8 cellular contexts compared by ENCODE assay signal in the genomic region with DNA sequence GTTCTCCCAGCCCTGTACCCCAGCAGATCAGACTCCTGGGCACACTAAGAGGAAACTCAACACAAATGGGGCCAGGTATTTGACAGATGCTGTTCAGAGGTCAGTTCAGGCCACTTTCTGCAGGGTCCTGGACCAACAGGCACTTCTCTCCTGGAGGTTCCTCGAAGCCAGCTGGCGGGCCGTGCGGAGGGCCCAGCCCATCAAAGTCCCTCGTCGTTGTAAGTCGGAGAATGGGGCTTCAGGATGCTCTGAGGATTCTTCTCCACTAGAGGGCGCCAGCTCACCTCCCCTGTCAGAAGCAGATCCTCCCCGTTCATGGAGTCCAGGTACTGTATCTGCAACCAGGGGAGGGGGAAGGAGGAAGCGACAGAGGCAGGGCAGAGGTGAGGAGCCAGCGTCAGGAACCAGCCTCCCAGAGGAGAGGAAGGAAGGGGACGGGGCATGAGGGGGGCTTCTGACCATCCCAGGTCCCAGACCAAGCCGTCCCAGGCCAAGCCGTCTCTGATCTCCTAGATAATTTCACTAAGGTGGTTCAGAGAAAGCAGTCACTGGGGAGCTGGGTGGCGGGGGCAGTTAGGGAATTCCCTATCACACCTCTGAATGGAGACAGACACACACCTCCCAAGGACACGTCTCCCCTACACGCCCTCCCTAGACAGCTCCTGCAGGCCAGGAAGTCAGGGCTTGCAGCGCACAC. TPM values are rescaled to one million over a fixed set of nuclear protein-coding genes. Genes with fewer than 3 reads are reported as not detected.
DNase-seq lines count a peak whose midpoint lies in the region; ATAC-seq, FAIRE-seq and TF ChIP-seq lines count a peak whose summit lies in the region.

No MANE protein-coding gene starts in this region.

- FAIRE-seq in K562 (lab: Jason Lieb, UNC): peak; percentile 88

- no peak overlapping the region for H3K4me3 ChIP-seq in HCT116 (replicated peaks in 1 of 2; ENCODE audit: low read depth in 1 of 2, low read length in 2 of 2)
- H3K4me3 ChIP-seq in K562: no peak overlapping the region
- peak overlapping the region; percentile 42 for H3K4me3 ChIP-seq in iPS-15b (ENCODE audit: low read depth, low read length)
- no peak overlapping the region for H3K4me3 ChIP-seq in spleen

- CTCF ChIA-PET in CD4-positive, alpha-beta T cell (lab: Charles Lee): interaction anchor here (0.6 to 1.6 kb wide), 20 partner anchors 9 to 938 kb away, joined by 3 to 12 read pairs (median 4); partner anchors contain the start of genes EDEM2, EIF6 and ERGIC3
- CTCF ChIA-PET in HCT116 (lab: Charles Lee): interaction anchor here (0.9 to 9.7 kb wide), 14 partner anchors 9 to 208 kb away, joined by 3 to 108 read pairs (median 8); partner anchors contain the start of genes EIF6 and FAM83C
- CTCF ChIA-PET in K562 (lab: Yijun Ruan, JAX; ENCODE audit: low intra/inter-chr PET ratio): interaction anchor here (0.6 to 2.2 kb wide), 8 partner anchors 25 to 469 kb away, joined by 3 to 12 read pairs (median 3); no protein-coding TSS in a partner anchor

- DNase-seq in CD4-positive, alpha-beta T cell: peak; percentile 66 to 80 (median 76)
- DNase-seq in HCT116 (ENCODE audit: low read depth, low spot score) (peak; percentile 82), NCI-H2107 treated with DMSO at 0.1 percent for 48 hours (lab: John Stamatoyannopoulos, UW; ENCODE audit: unreplicated experiment) (peak; percentile 78), UCSD-AML1 (lab: John Stamatoyannopoulos, UW; ENCODE audit: unreplicated experiment) (peak; percentile 62), K562 (ENCODE audit: extremely low read depth in 1 of 4, low spot score in 3 of 4) (peak; percentile 87 to 91 (median 90)), spleen (peak; percentile 89)

- H3K27ac ChIP-seq in CD4-positive, alpha-beta T cell (ENCODE audit: low read depth, low read length): no peak overlapping the region
- peak overlapping the region; percentile 94 for H3K27ac ChIP-seq in HCT116 (ENCODE audit: low read depth, low read length)
- H3K27ac ChIP-seq in K562 (ENCODE audit: extremely low read depth, low read depth, low read length): no peak overlapping the region
- H3K27ac ChIP-seq in spleen: no peak overlapping the region

- peaks cover 8% of the 10 kb centered on the region for H3K4me1 Mint-ChIP-seq in CD4-positive, alpha-beta T cell (ENCODE audit: low read depth)

- H3K4me3 Mint-ChIP-seq in CD4-positive, alpha-beta T cell: no peak overlapping the region

- WGBS in K562 (ENCODE audit: insufficient coverage, low coverage, missing lambda C conversion rate): 25% methylated on average over 18 of the region's 18 CpGs
- 22 to 56% (median 31%) methylated on average over 9 to 18 of the region's 18 CpGs for WGBS in spleen, 5 donors

- no peaks in the 10 kb centered on the region for H3K9me3 Mint-ChIP-seq in CD4-positive, alpha-beta T cell

- H3K4me2 ChIP-seq in HCT116 (ENCODE audit: low read length) (peak overlapping the region; percentile 73), K562 (ENCODE audit: insufficient read depth, low read length) (no peak overlapping the region; the same call in 1 of the 2 replicates)

- peaks cover 5% of the 10 kb centered on the region for H3K36me3 Mint-ChIP-seq in CD4-positive, alpha-beta T cell (ENCODE audit: low read depth)

- no peaks in the 10 kb centered on the region for H3K27me3 Mint-ChIP-seq in CD4-positive, alpha-beta T cell

- RAD21 ChIA-PET in HCT116 (lab: Charles Lee; ENCODE audit: low non-redundant PET in 1 of 2, low total read pairs in 2 of 2, uncharacterized antibody in 2 of 2, unreplicated experiment in 2 of 2): interaction anchor here (0.6 to 3.6 kb wide), 5 partner anchors 25 to 785 kb away, joined by 3 to 26 read pairs (median 4); partner anchors contain the start of gene CEP250 (in 1 of the 2)

- H3K27me3 ChIP-seq in CD4-positive, alpha-beta T cell (ENCODE audit: control insufficient read depth, insufficient read depth, low read length): no peaks in the 10 kb centered on the region
- H3K27me3 ChIP-seq in HCT116 (ENCODE audit: insufficient read depth, low read length): no peaks in the 10 kb centered on the region
- H3K27me3 ChIP-seq in K562 (ENCODE audit: control insufficient read depth in 2 of 2, insufficient read depth in 2 of 2, low read length in 2 of 2): no peaks in the 10 kb centered on the region
- H3K27me3 ChIP-seq in iPS-15b (ENCODE audit: control insufficient read depth, insufficient read depth, low read length): no peaks in the 10 kb centered on the region
- no peaks in the 10 kb centered on the region for H3K27me3 ChIP-seq in spleen (replicated peaks in 1 of 7)

- H3K9me1 ChIP-seq in K562 (ENCODE audit: control insufficient read depth, insufficient read depth, low read length): peaks cover 3% of the 10 kb centered on the region

- H3K4me1 ChIP-seq in HCT116 (ENCODE audit: control insufficient read depth in 1 of 2, insufficient read depth in 2 of 2, low read length in 2 of 2) (peaks cover 50 to 66% of the 10 kb centered on the region in 2 experiments), K562 (replicated peaks in 1 of 2; ENCODE audit: control insufficient read depth in 2 of 2, insufficient read depth in 2 of 2, low read length in 2 of 2) (peaks cover 17 to 18% of the 10 kb centered on the region in 2 experiments; a peak in 4 of 5 replicates), iPS-15b (ENCODE audit: control insufficient read depth, insufficient read depth, low read length) (peaks cover 2% of the 10 kb centered on the region), spleen (peaks cover 0 to 13% (median 7%) of the 10 kb centered on the region in 6 donors)

- H3K36me3 ChIP-seq in HCT116 (ENCODE audit: control insufficient read depth in 1 of 2, insufficient read depth in 2 of 2, low read length in 2 of 2) (0 out of 4 replicates have a peak, but pooled peaks cover 0 to 2% of the 10 kb centered on the region in 2 experiments), K562 (ENCODE audit: control insufficient read depth, insufficient read depth, low read length) (peaks cover 21% of the 10 kb centered on the region; the same call in 1 of the 3 replicates), iPS-15b (ENCODE audit: control insufficient read depth, insufficient read depth, low read length) (no peaks in the 10 kb centered on the region), spleen (peaks cover 0 to 51% (median 4%) of the 10 kb centered on the region in 6 donors)

- TF ChIP-seq EP300 in K562 (IDR thresholded peaks at IDR 0.05; ENCODE audit: low read length): no peak

- ATAC-seq in CD4-positive, alpha-beta T cell (ENCODE audit: poor library complexity): peak; percentile 98
- ATAC-seq in HCT116: peak; percentile 39
- peak; percentile 95 for ATAC-seq in K562
- no peak for ATAC-seq in GM21367 (IDR thresholded peaks at IDR 0.05; ENCODE audit: unreplicated experiment)

- in situ Hi-C loops in K562 (cut with MboI): loop anchor here (25.0 kb wide), 1 partner anchor 133 kb away; the partner anchor contains the start of gene GDF5

- TF ChIP-seq RAD21 in HCT116 (IDR thresholded peaks at IDR 0.05; ENCODE audit: low read depth) (no peak), K562 (CRISPR knock-in tag; conservative IDR thresholded peaks at IDR 0.05 in 1 of 2, IDR thresholded peaks at IDR 0.05 in 1 of 2) (peak; percentile 83 to 91)

- intact Hi-C loops in CD4-positive, alpha-beta T cell (cut with DNase I, micrococcal nuclease): loop anchor here (1.0 to 10.0 kb wide), 3 partner anchors 135 to 159 kb away; partner anchors contain the start of gene EDEM2 (in 1 of the 2)
- intact Hi-C loops in HCT116 (cut with micrococcal nuclease) (loop anchor here (1.0 to 2.0 kb wide), 2 partner anchors 25 to 135 kb away; partner anchors contain the start of gene GDF5), K562 (cut with micrococcal nuclease) (loop anchor here (1.0 kb wide), 1 partner anchor 25 kb away; no protein-coding TSS in a partner anchor), spleen (cut with DNase I; ENCODE audit: low total_unique reads) (loop anchor here (5.0 kb wide), 1 partner anchor 143 kb away; no protein-coding TSS in a partner anchor)

- H3K9ac ChIP-seq in HCT116 (ENCODE audit: low read length): peak overlapping the region; percentile 58
- peak overlapping the region in 1 of 2 experiments; percentile 38; a peak in 1 of 4 replicates for H3K9ac ChIP-seq in K562 (ENCODE audit: insufficient read depth in 1 of 2, low read depth in 2 of 2, low read length in 2 of 2)
- H3K9ac ChIP-seq in iPS-15b (ENCODE audit: low read depth, low read length): peak overlapping the region; percentile 76

- no peaks in the 10 kb centered on the region for H3K9me3 ChIP-seq in CD4-positive, alpha-beta T cell (ENCODE audit: control insufficient read depth, low read length)
- no peaks in the 10 kb centered on the region for H3K9me3 ChIP-seq in HCT116 (ENCODE audit: control insufficient read depth in 1 of 2, insufficient read depth in 1 of 2, low read depth in 1 of 2, low read length in 2 of 2)
- no peaks in the 10 kb centered on the region for H3K9me3 ChIP-seq in K562 (replicated peaks; ENCODE audit: control insufficient read depth, insufficient read depth, low read depth, low read length)
- no peaks in the 10 kb centered on the region for H3K9me3 ChIP-seq in iPS-15b (ENCODE audit: control insufficient read depth, insufficient read depth, low read length)
- no peaks in the 10 kb centered on the region for H3K9me3 ChIP-seq in spleen

- H3K79me2 ChIP-seq in HCT116 (ENCODE audit: insufficient read depth, low read length) (no peaks in the 10 kb centered on the region), K562 (ENCODE audit: control insufficient read depth, insufficient read depth, low read length) (no peaks in the 10 kb centered on the region)

- no peak overlapping the region for H2AFZ ChIP-seq in HCT116 (ENCODE audit: low read depth, low read length, poor library complexity, severe bottlenecking)
- H2AFZ ChIP-seq in K562 (ENCODE audit: low read depth, low read length): peak overlapping the region; percentile 71

- no peak for TF ChIP-seq POLR2A in HCT116 (IDR thresholded peaks at IDR 0.05; ENCODE audit: borderline replicate concordance, extremely low read depth, insufficient read depth, insufficient read length)
- no peak for TF ChIP-seq POLR2A in K562 (conservative IDR thresholded peaks at IDR 0.05)
- no peak for TF ChIP-seq POLR2A in spleen (IDR thresholded peaks at IDR 0.05)

- BruUV-seq in HCT116 (replicated peaks; lab: Mats Ljungman, UMichigan): no TSS peak
- no TSS peak for BruUV-seq in K562 (replicated peaks; lab: Mats Ljungman, UMichigan)

- no peaks in the 10 kb centered on the region for H4K20me1 ChIP-seq in HCT116 (ENCODE audit: insufficient read depth)
- H4K20me1 ChIP-seq in K562 (replicated peaks; ENCODE audit: control insufficient read depth, insufficient read depth, low read length): no peaks in the 10 kb centered on the region

- H3K9me2 ChIP-seq in HCT116 (ENCODE audit: insufficient read depth): no peaks in the 10 kb centered on the region

- peak; percentile 94 for TF ChIP-seq CTCF in CD4-positive, alpha-beta T cell (IDR thresholded peaks at IDR 0.05)
- peak in 2 of 3 experiments; percentile 91 to 93; a peak in 4 of 6 replicates for TF ChIP-seq CTCF in HCT116 (IDR thresholded peaks at IDR 0.05 in 2 of 3, conservative IDR thresholded peaks at IDR 0.05 in 1 of 3; ENCODE audit: borderline replicate concordance in 1 of 3, insufficient read depth in 1 of 3, low read depth in 2 of 3, low read length in 2 of 3)
- peak; percentile 91 to 97 (median 96) for TF ChIP-seq CTCF in K562 (IDR thresholded peaks at IDR 0.05 in 2 of 3, conservative IDR thresholded peaks at IDR 0.05 in 1 of 3; ENCODE audit: insufficient read depth in 2 of 3, low read depth in 1 of 3, low read length in 3 of 3)
- TF ChIP-seq CTCF in spleen (IDR thresholded peaks at IDR 0.05 in 8 of 11, conservative IDR thresholded peaks at IDR 0.05 in 3 of 11): peak; percentile 77 to 96 (median 90)

- POLR2A ChIA-PET in CD4-positive, alpha-beta T cell (lab: Charles Lee): interaction anchor here (1.0 kb wide), 1 partner anchor 19 kb away, joined by 3 read pairs; the partner anchor contains the start of gene EIF6
- POLR2A ChIA-PET in HCT116 (lab: Charles Lee) (interaction anchor here (1.2 to 4.3 kb wide), 3 partner anchors 9 to 151 kb away, joined by 3 to 19 read pairs (median 8); partner anchors contain the start of gene CEP250), K562 (lab: Yijun Ruan, JAX) (interaction anchor here (0.6 to 1.8 kb wide), 7 partner anchors 11 to 534 kb away, joined by 3 to 6 read pairs (median 4); no protein-coding TSS in a partner anchor)

- no peak overlapping the region for H3K27ac Mint-ChIP-seq in CD4-positive, alpha-beta T cell

RNA-seq across cellular contexts. Expression of gene FAM83C, which starts 11.7 kb away (rescaled TPM):
- total RNA-seq in CD4-positive, alpha-beta T cell: not detected
- total RNA-seq in HCT116 (2021; ENCODE audit: unreplicated experiment): not detected
- not detected in 2 replicates for polyA plus RNA-seq in HCT116 (2012)
- total RNA-seq in K562 (2011; cell fraction: chromatin; rRNA removed; ENCODE audit: low replicate concordance): not detected in 2 replicates
- not detected in 2 replicates for total RNA-seq in K562 (2011; cell fraction: nucleolus; rRNA removed)
- total RNA-seq in K562 (2011; cell fraction: nucleoplasm; rRNA removed): not detected in 2 replicates
- total RNA-seq in K562 (2014; rRNA removed): not detected in 2 replicates
- total RNA-seq in K562 (2014; rRNA removed; fragmentation: Illumina TruSeq; extraction: Trizol): not detected in 2 replicates
- not detected in 2 replicates for total RNA-seq in K562 (2015; rRNA removed; fragmentation: Illumina TruSeq; extraction: Trizol)
- not detected in 2 replicates for total RNA-seq in K562 (2021)
- not detected in 2 replicates for polyA plus RNA-seq in K562 (2011; rRNA removed)
- not detected in 2 replicates for polyA plus RNA-seq in K562 (2011; cell fraction: cytosol; rRNA removed)
- polyA plus RNA-seq in K562 (2011; cell fraction: nucleus; rRNA removed): 0.04 TPM in 1 of 2 replicates, not detected in the other
- polyA plus RNA-seq in K562 (2012): not detected in 2 replicates
- polyA plus RNA-seq in K562 (2014; fragmentation: Illumina TruSeq; extraction: Trizol): not detected in 2 replicates
- not detected for polyA plus RNA-seq in K562 (2014; fragmentation: Nextera tagmentation; extraction: Ambion mirVana)
- polyA plus RNA-seq in K562 (2014; rRNA removed): not detected in 2 replicates
- polyA minus RNA-seq in K562 (2011; rRNA and poly(A)+ RNA removed): not detected in 2 replicates
- polyA minus RNA-seq in K562 (2011; cell fraction: cytosol; rRNA and poly(A)+ RNA removed): not detected in 2 replicates
- polyA minus RNA-seq in K562 (2011; cell fraction: nucleus; rRNA and poly(A)+ RNA removed): not detected in 2 replicates
- not detected for total RNA-seq in spleen
- not detected for polyA plus RNA-seq in spleen

RNA-seq across cellular contexts. Expression of gene EIF6, which starts 19.3 kb away (rescaled TPM):
- 10 to 100 TPM; 24.9 to 25.8 TPM for total RNA-seq in CD4-positive, alpha-beta T cell
- total RNA-seq in HCT116 (2021; ENCODE audit: unreplicated experiment) (209 TPM), K562 (2014; rRNA removed) (200 and 244 TPM in 2 replicates), K562 (2014; rRNA removed; fragmentation: Illumina TruSeq; extraction: Trizol) (132 and 180 TPM in 2 replicates), K562 (2015; rRNA removed; fragmentation: Illumina TruSeq; extraction: Trizol) (179 and 180 TPM in 2 replicates), K562 (2021) (229 and 249 TPM in 2 replicates), spleen (10 to 100 TPM; 50.5 to 76.8 (median 62.2) TPM)
- polyA plus RNA-seq in HCT116 (2012): 265 and 299 TPM in 2 replicates
- 22.6 and 68.4 TPM in 2 replicates for total RNA-seq in K562 (2011; cell fraction: chromatin; rRNA removed; ENCODE audit: low replicate concordance)
- 89.9 and 93.2 TPM in 2 replicates for total RNA-seq in K562 (2011; cell fraction: nucleolus; rRNA removed)
- total RNA-seq in K562 (2011; cell fraction: nucleoplasm; rRNA removed): 54.0 and 63.2 TPM in 2 replicates
- polyA plus RNA-seq in K562 (2011; rRNA removed) (165 and 190 TPM in 2 replicates), K562 (2014; fragmentation: Illumina TruSeq; extraction: Trizol) (247 and 288 TPM in 2 replicates), K562 (2014; fragmentation: Nextera tagmentation; extraction: Ambion mirVana) (100 to 1,000 TPM; 807 to 832 TPM), K562 (2014; rRNA removed) (230 and 241 TPM in 2 replicates), spleen (100 to 1,000 TPM in 2 of 3 donors, 10 to 100 TPM in 1; 88.2 to 121 (median 104) TPM)
- 339 and 577 TPM in 2 replicates for polyA plus RNA-seq in K562 (2011; cell fraction: cytosol; rRNA removed)
- 164 and 201 TPM in 2 replicates for polyA plus RNA-seq in K562 (2011; cell fraction: nucleus; rRNA removed)
- polyA plus RNA-seq in K562 (2012): 165 and 193 TPM in 2 replicates
- 99.7 and 134 TPM in 2 replicates for polyA minus RNA-seq in K562 (2011; rRNA and poly(A)+ RNA removed)
- polyA minus RNA-seq in K562 (2011; cell fraction: cytosol; rRNA and poly(A)+ RNA removed): 80.7 and 88.0 TPM in 2 replicates
- polyA minus RNA-seq in K562 (2011; cell fraction: nucleus; rRNA and poly(A)+ RNA removed): 28.8 and 42.4 TPM in 2 replicates

RNA-seq across cellular contexts. Expression of gene MMP24OS, which starts 26.0 kb away (rescaled TPM):
- total RNA-seq in CD4-positive, alpha-beta T cell: 10 to 100 TPM; 71.8 to 74.8 TPM
- 59.6 TPM for total RNA-seq in HCT116 (2021; ENCODE audit: unreplicated experiment)
- polyA plus RNA-seq in HCT116 (2012): 57.1 and 60.2 TPM in 2 replicates
- 26.2 and 52.1 TPM in 2 replicates for total RNA-seq in K562 (2011; cell fraction: chromatin; rRNA removed; ENCODE audit: low replicate concordance)
- 35.3 and 46.4 TPM in 2 replicates for total RNA-seq in K562 (2011; cell fraction: nucleolus; rRNA removed)
- total RNA-seq in K562 (2011; cell fraction: nucleoplasm; rRNA removed): 35.9 and 37.4 TPM in 2 replicates
- total RNA-seq in K562 (2014; rRNA removed): 11.4 and 16.0 TPM in 2 replicates
- 3.8 and 5.6 TPM in 2 replicates for total RNA-seq in K562 (2014; rRNA removed; fragmentation: Illumina TruSeq; extraction: Trizol)
- 10.4 and 12.6 TPM in 2 replicates for total RNA-seq in K562 (2015; rRNA removed; fragmentation: Illumina TruSeq; extraction: Trizol)
- 38.6 and 41.5 TPM in 2 replicates for total RNA-seq in K562 (2021)
- 13.1 and 16.3 TPM in 2 replicates for polyA plus RNA-seq in K562 (2011; rRNA removed)
- 22.7 and 39.5 TPM in 2 replicates for polyA plus RNA-seq in K562 (2011; cell fraction: cytosol; rRNA removed)
- polyA plus RNA-seq in K562 (2011; cell fraction: nucleus; rRNA removed): 37.9 and 58.3 TPM in 2 replicates
- polyA plus RNA-seq in K562 (2012): 23.8 and 45.8 TPM in 2 replicates
- 18.8 and 25.0 TPM in 2 replicates for polyA plus RNA-seq in K562 (2014; fragmentation: Illumina TruSeq; extraction: Trizol)
- 1 to 10 TPM in 1 of 2 experiments, under 1 TPM in 1; 0.92 to 1.6 TPM for polyA plus RNA-seq in K562 (2014; fragmentation: Nextera tagmentation; extraction: Ambion mirVana)
- polyA plus RNA-seq in K562 (2014; rRNA removed): 26.5 and 33.5 TPM in 2 replicates
- polyA minus RNA-seq in K562 (2011; rRNA and poly(A)+ RNA removed): 5.0 and 6.8 TPM in 2 replicates
- 16.2 and 26.1 TPM in 2 replicates for polyA minus RNA-seq in K562 (2011; cell fraction: cytosol; rRNA and poly(A)+ RNA removed)
- 20.1 and 29.2 TPM in 2 replicates for polyA minus RNA-seq in K562 (2011; cell fraction: nucleus; rRNA and poly(A)+ RNA removed)
- total RNA-seq in spleen: 10 to 100 TPM; 21.3 to 68.6 (median 47.5) TPM
- polyA plus RNA-seq in spleen: 10 to 100 TPM; 18.6 to 41.5 (median 28.5) TPM
